ENCODE assay signal across 21 cellular contexts in genomic region chr5:663436-664342, GRCh38. TPM values are rescaled to one million over a fixed set of nuclear protein-coding genes. Genes with fewer than 3 reads are reported as not detected.
DNase-seq lines count a peak whose midpoint lies in the region; ATAC-seq, FAIRE-seq and TF ChIP-seq lines count a peak whose summit lies in the region.
"Had no signal": no experiment of that assay in that cellular context is flagged by ENCODE, and none has a peak within 500 bp of the region (broad histone marks: within the 10 kb centered on the region; RNA-seq: fewer than 3 reads in every experiment).

No MANE protein-coding gene starts in this region.

- no peak overlapping the region for H3K9ac ChIP-seq in HepG2 (ENCODE audit: insufficient read depth, low read depth, low read length)
- H3K9ac ChIP-seq: BLaER1 treated with 17β-estradiol and CSF1 and Interleukin-3, amounts not matched to agents 10 nM and 100 nM had no signal

- in situ Hi-C loops in HepG2 (cut with HindIII; ENCODE audit: extremely low pct_ligation_motif_present, low pct_unique_long_range_greater_than_20kb) = no loop called here

- H3K36me3 Mint-ChIP-seq in activated CD8-positive, alpha-beta memory T cell treated with anti-CD3 and anti-CD28 coated beads, Interleukin-2, amount 10 ng/mL, durations not matched to agents 7 days and 5 days = peaks cover 30% of the 10 kb centered on the region
- peaks cover 9% of the 10 kb centered on the region for H3K36me3 Mint-ChIP-seq in central memory CD8-positive, alpha-beta T cell (ENCODE audit: insufficient read depth)

- FAIRE-seq in HepG2 (lab: Jason Lieb, UNC) = no peak
- FAIRE-seq: GM18507, islet of Langerhans, urothelium cell line had no signal

- CTCF ChIA-PET in activated CD8-positive, alpha-beta memory T cell treated with anti-CD3 and anti-CD28 coated beads, Interleukin-2, amount 10 ng/mL, durations not matched to agents 7 days and 5 days (lab: Charles Lee) = no interaction called here
- CTCF ChIA-PET in HepG2 (lab: Yijun Ruan, JAX; ENCODE audit: low intra/inter-chr PET ratio, low total read pairs) = no interaction called here

- H4K20me1 ChIP-seq in HepG2 (ENCODE audit: insufficient read depth, low read length) = no peaks in the 10 kb centered on the region

- H2AFZ ChIP-seq in HepG2 (ENCODE audit: low read length) = no peak overlapping the region

- TF ChIP-seq RAD21 in HepG2 (CRISPR knock-in tag; IDR thresholded peaks at IDR 0.05) = no peak

- 96% methylated on average over 19 of the region's 38 CpGs for WGBS in HepG2 (ENCODE audit: low lambda C conversion rate)

- no peak for TF ChIP-seq EP300 in HepG2 (IDR thresholded peaks at IDR 0.05; ENCODE audit: low read depth in 2 of 2, low read length in 2 of 2)
- TF ChIP-seq EP300 in HepG2 (CRISPR knock-in tag; IDR thresholded peaks at IDR 0.05; ENCODE audit: borderline replicate concordance) = no peak

- H3K27ac Mint-ChIP-seq in activated CD8-positive, alpha-beta memory T cell treated with anti-CD3 and anti-CD28 coated beads, Interleukin-2, amount 10 ng/mL, durations not matched to agents 7 days and 5 days = no peak overlapping the region
- peak overlapping the region; percentile 58 for H3K27ac Mint-ChIP-seq in central memory CD8-positive, alpha-beta T cell (ENCODE audit: low read depth)
- H3K27ac Mint-ChIP-seq: stimulated activated effector memory CD8-positive, alpha-beta T cell treated with anti-CD3 and anti-CD28 coated beads, Interleukin-12 subunit alpha, Interleukin-12 subunit beta, amount 100 ng/mL, for 72 hours had no signal

- no peak overlapping the region for H3K4me2 ChIP-seq in HepG2 (ENCODE audit: low read depth, low read length)
- H3K4me2 ChIP-seq: BLaER1 treated with 17β-estradiol and CSF1 and Interleukin-3, amounts not matched to agents 10 nM and 100 nM had no signal

- no peaks in the 10 kb centered on the region for H3K79me2 ChIP-seq in HepG2 (ENCODE audit: insufficient read depth, low read length)

- ATAC-seq in activated CD8-positive, alpha-beta memory T cell treated with anti-CD3 and anti-CD28 coated beads, Interleukin-2, amount 10 ng/mL, durations not matched to agents 7 days and 5 days = no peak
- ATAC-seq in central memory CD8-positive, alpha-beta T cell (replicated peaks; ENCODE audit: extremely low read depth, poor library complexity, severe bottlenecking) = no peak
- ATAC-seq in HepG2 = peak; percentile 41
- no peak for ATAC-seq in omental fat pad (ENCODE audit: low FRiP score)
- no peak for ATAC-seq in HG03097 (IDR thresholded peaks at IDR 0.05; ENCODE audit: low FRiP score, unreplicated experiment)
- ATAC-seq: stimulated activated effector memory CD8-positive, alpha-beta T cell treated with anti-CD3 and anti-CD28 coated beads, Interleukin-12 subunit alpha, Interleukin-12 subunit beta, amount 100 ng/mL, for 72 hours had no signal

- H3K4me1 ChIP-seq in HepG2 (ENCODE audit: insufficient read depth, low read length) = no peaks in the 10 kb centered on the region

- intact Hi-C loops in HepG2 (cut with micrococcal nuclease; ENCODE audit: unreplicated experiment) = no loop called here

- no peaks in the 10 kb centered on the region for H3K9me3 ChIP-seq in HepG2 (ENCODE audit: low read length)

- H3K4me1 Mint-ChIP-seq in activated CD8-positive, alpha-beta memory T cell treated with anti-CD3 and anti-CD28 coated beads, Interleukin-2, amount 10 ng/mL, durations not matched to agents 7 days and 5 days = no peaks in the 10 kb centered on the region
- peaks cover 5% of the 10 kb centered on the region for H3K4me1 Mint-ChIP-seq in central memory CD8-positive, alpha-beta T cell
- H3K4me1 Mint-ChIP-seq: stimulated activated effector memory CD8-positive, alpha-beta T cell treated with anti-CD3 and anti-CD28 coated beads, Interleukin-12 subunit alpha, Interleukin-12 subunit beta, amount 100 ng/mL, for 72 hours had no signal

- DNase-seq in activated CD8-positive, alpha-beta memory T cell treated with anti-CD3 and anti-CD28 coated beads, Interleukin-2, amount 50 U/mL, for 4 hours = peak; percentile 13
- DNase-seq in activated CD8-positive, alpha-beta memory T cell treated with anti-CD3 and anti-CD28 coated beads, Interleukin-2, amount 10 ng/mL, durations not matched to agents 7 days and 5 days = no peak
- no peak for DNase-seq in central memory CD8-positive, alpha-beta T cell (ENCODE audit: low spot score in 2 of 2)
- DNase-seq in HepG2 (ENCODE audit: low spot score) (no peak), substantia nigra (lab: John Stamatoyannopoulos, UW) (peak in 1 of 49 donors; percentile 72), omental fat pad (ENCODE audit: low spot score) (no peak), NCI-H526 treated with DMSO at 0.1 percent for 48 hours (lab: John Stamatoyannopoulos, UW) (no peak)
- DNase-seq: activated gamma-delta T cell treated with Interleukin-2 at 50 U/mL for 16 hours, dermis blood vessel endothelial cell, DMS53, KBM-7, NCI-H1417, NCI-H446 treated with DMSO at 0.1 percent for 48 hours, occipital lobe, T1000 had no signal

- POLR2A ChIA-PET in HepG2 (lab: Yijun Ruan, JAX) = no interaction called here

- H3K4me3 ChIP-seq in HepG2 (replicated peaks in 1 of 3; ENCODE audit: insufficient read depth in 1 of 3, low read depth in 2 of 3, low read length in 3 of 3) = no peak overlapping the region
- H3K4me3 ChIP-seq: BLaER1 treated with 17β-estradiol and CSF1 and Interleukin-3, amounts not matched to agents 10 nM and 100 nM had no signal

- no peaks in the 10 kb centered on the region; a peak in 1 of 5 replicates for H3K27me3 ChIP-seq in HepG2 (ENCODE audit: control insufficient read depth in 1 of 2, insufficient read depth in 2 of 2, low read length in 2 of 2)
- H3K27me3 ChIP-seq: BLaER1 treated with 17β-estradiol and CSF1 and Interleukin-3, amounts not matched to agents 10 nM and 100 nM had no signal

- no peaks in the 10 kb centered on the region for H3K9me3 Mint-ChIP-seq in activated CD8-positive, alpha-beta memory T cell treated with anti-CD3 and anti-CD28 coated beads, Interleukin-2, amount 10 ng/mL, durations not matched to agents 7 days and 5 days (ENCODE audit: low read depth)
- H3K9me3 Mint-ChIP-seq in central memory CD8-positive, alpha-beta T cell = no peaks in the 10 kb centered on the region
- H3K9me3 Mint-ChIP-seq: stimulated activated effector memory CD8-positive, alpha-beta T cell treated with anti-CD3 and anti-CD28 coated beads, Interleukin-12 subunit alpha, Interleukin-12 subunit beta, amount 100 ng/mL, for 72 hours had no signal

- H3K36me3 ChIP-seq in HepG2 (replicated peaks in 1 of 2; ENCODE audit: control insufficient read depth in 1 of 2, insufficient read depth in 2 of 2, low read length in 2 of 2) = peaks cover 10 to 53% of the 10 kb centered on the region in 2 experiments

- no TSS peak for BruUV-seq in HepG2 (replicated peaks; lab: Mats Ljungman, UMichigan)

- no peak for TF ChIP-seq POLR2A in HepG2 (IDR thresholded peaks at IDR 0.05; ENCODE audit: insufficient read depth in 1 of 2, low read depth in 2 of 2, low read length in 2 of 2)

- H3K4me3 Mint-ChIP-seq in activated CD8-positive, alpha-beta memory T cell treated with anti-CD3 and anti-CD28 coated beads, Interleukin-2, amount 10 ng/mL, durations not matched to agents 7 days and 5 days = no peak overlapping the region
- no peak overlapping the region for H3K4me3 Mint-ChIP-seq in central memory CD8-positive, alpha-beta T cell
- H3K4me3 Mint-ChIP-seq: stimulated activated effector memory CD8-positive, alpha-beta T cell treated with anti-CD3 and anti-CD28 coated beads, Interleukin-12 subunit alpha, Interleukin-12 subunit beta, amount 100 ng/mL, for 72 hours had no signal

- no peak overlapping the region for H3K27ac ChIP-seq in HepG2 (ENCODE audit: extremely low read length, insufficient read depth, low read length)
- H3K27ac ChIP-seq in substantia nigra (ENCODE audit: low read depth, low read length, poor library complexity, severe bottlenecking) = peak overlapping the region; percentile 100
- H3K27ac ChIP-seq: BLaER1 treated with 17β-estradiol and CSF1 and Interleukin-3, amounts not matched to agents 10 nM and 100 nM had no signal

- TF ChIP-seq CTCF in HepG2 (CRISPR knock-in tag; IDR thresholded peaks at IDR 0.05) (no peak), omental fat pad (IDR thresholded peaks at IDR 0.05) (no peak)

- H3K27me3 Mint-ChIP-seq in activated CD8-positive, alpha-beta memory T cell treated with anti-CD3 and anti-CD28 coated beads, Interleukin-2, amount 10 ng/mL, durations not matched to agents 7 days and 5 days = no peaks in the 10 kb centered on the region
- H3K27me3 Mint-ChIP-seq in central memory CD8-positive, alpha-beta T cell = no peaks in the 10 kb centered on the region

RNA-seq across cellular contexts. Expression of gene TPPP, which starts 29.5 kb away (rescaled TPM):
- under 1 TPM; 0.16 to 0.20 TPM for total RNA-seq in activated CD8-positive, alpha-beta memory T cell treated with anti-CD3 and anti-CD28 coated beads, Interleukin-2, amount 10 ng/mL, durations not matched to agents 7 days and 5 days
- total RNA-seq in HepG2 (2016; rRNA removed; fragmentation: Illumina TruSeq; extraction: Trizol) = 0.04 TPM in 1 of 2 replicates, not detected in the other
- total RNA-seq in HepG2 (2016; cell fraction: cytosol; rRNA removed; fragmentation: Illumina TruSeq; extraction: Trizol; ENCODE audit: low read depth) = not detected in 2 replicates
- total RNA-seq in HepG2 (2016; cell fraction: insoluble cytoplasmic fraction; rRNA removed; fragmentation: Illumina TruSeq; extraction: Trizol) = 0.04 TPM in 1 of 2 replicates, not detected in the other
- total RNA-seq in HepG2 (2016; cell fraction: membrane; rRNA removed; fragmentation: Illumina TruSeq; extraction: Trizol) = 0.03 TPM in 1 of 2 replicates, not detected in the other
- not detected in 2 replicates for total RNA-seq in HepG2 (2016; cell fraction: nucleus; rRNA removed; fragmentation: Illumina TruSeq; extraction: Trizol)
- polyA plus RNA-seq in HepG2 (2011; rRNA removed) = 0.05 and 0.07 TPM in 2 replicates
- 0.04 and 0.07 TPM in 2 replicates for polyA plus RNA-seq in HepG2 (2011; cell fraction: cytosol; rRNA removed)
- polyA plus RNA-seq in HepG2 (2011; cell fraction: nucleus; rRNA removed) = 0.07 and 0.16 TPM in 2 replicates
- 0.17 and 0.20 TPM in 2 replicates for polyA plus RNA-seq in HepG2 (2012)
- polyA plus RNA-seq in HepG2 (2016; cell fraction: cytosol; fragmentation: Illumina TruSeq; extraction: Trizol; ENCODE audit: low read depth) = not detected in 2 replicates
- 0.05 TPM in 1 of 2 replicates, not detected in the other for polyA plus RNA-seq in HepG2 (2016; cell fraction: insoluble cytoplasmic fraction; fragmentation: Illumina TruSeq; extraction: Trizol; ENCODE audit: low read depth)
- not detected in 2 replicates for polyA plus RNA-seq in HepG2 (2016; cell fraction: membrane; fragmentation: Illumina TruSeq; extraction: Trizol; ENCODE audit: low read depth)
- not detected in 2 replicates for polyA plus RNA-seq in HepG2 (2016; cell fraction: nucleus; fragmentation: Illumina TruSeq; extraction: Trizol; ENCODE audit: insufficient read depth, low read depth)
- polyA minus RNA-seq in HepG2 (2011; rRNA and poly(A)+ RNA removed; ENCODE audit: low replicate concordance) = 0.24 and 0.28 TPM in 2 replicates
- polyA minus RNA-seq in HepG2 (2011; cell fraction: cytosol; rRNA and poly(A)+ RNA removed) = 0.10 and 0.18 TPM in 2 replicates
- 0.12 TPM in 1 of 2 replicates, not detected in the other for polyA minus RNA-seq in HepG2 (2011; cell fraction: nucleus; rRNA and poly(A)+ RNA removed)
- total RNA-seq in omental fat pad = 1 to 10 TPM; 3.9 to 7.8 (median 5.5) TPM

RNA-seq across cellular contexts. Expression of gene CEP72, which starts 51.5 kb away (rescaled TPM):
- total RNA-seq in activated CD8-positive, alpha-beta memory T cell treated with anti-CD3 and anti-CD28 coated beads, Interleukin-2, amount 10 ng/mL, durations not matched to agents 7 days and 5 days = 10 to 100 TPM; 32.2 to 40.5 TPM
- total RNA-seq in HepG2 (2016; rRNA removed; fragmentation: Illumina TruSeq; extraction: Trizol) (8.1 and 9.4 TPM in 2 replicates), omental fat pad (1 to 10 TPM; 1.1 to 2.0 (median 1.7) TPM)
- total RNA-seq in HepG2 (2016; cell fraction: cytosol; rRNA removed; fragmentation: Illumina TruSeq; extraction: Trizol; ENCODE audit: low read depth) = 11.3 and 14.4 TPM in 2 replicates
- total RNA-seq in HepG2 (2016; cell fraction: insoluble cytoplasmic fraction; rRNA removed; fragmentation: Illumina TruSeq; extraction: Trizol) = 6.5 and 9.1 TPM in 2 replicates
- total RNA-seq in HepG2 (2016; cell fraction: membrane; rRNA removed; fragmentation: Illumina TruSeq; extraction: Trizol) = 6.6 and 7.9 TPM in 2 replicates
- 11.4 and 12.2 TPM in 2 replicates for total RNA-seq in HepG2 (2016; cell fraction: nucleus; rRNA removed; fragmentation: Illumina TruSeq; extraction: Trizol)
- polyA plus RNA-seq in HepG2 (2011; rRNA removed) = 3.4 and 4.4 TPM in 2 replicates
- 1.9 and 3.9 TPM in 2 replicates for polyA plus RNA-seq in HepG2 (2011; cell fraction: cytosol; rRNA removed)
- 8.5 and 11.6 TPM in 2 replicates for polyA plus RNA-seq in HepG2 (2011; cell fraction: nucleus; rRNA removed)
- polyA plus RNA-seq in HepG2 (2012) = 1.8 and 3.2 TPM in 2 replicates
- polyA plus RNA-seq in HepG2 (2016; cell fraction: cytosol; fragmentation: Illumina TruSeq; extraction: Trizol; ENCODE audit: low read depth) = 0.64 and 0.84 TPM in 2 replicates
- 6.3 and 7.6 TPM in 2 replicates for polyA plus RNA-seq in HepG2 (2016; cell fraction: insoluble cytoplasmic fraction; fragmentation: Illumina TruSeq; extraction: Trizol; ENCODE audit: low read depth)
- polyA plus RNA-seq in HepG2 (2016; cell fraction: membrane; fragmentation: Illumina TruSeq; extraction: Trizol; ENCODE audit: low read depth) = 1.9 and 2.0 TPM in 2 replicates
- 17.4 and 20.5 TPM in 2 replicates for polyA plus RNA-seq in HepG2 (2016; cell fraction: nucleus; fragmentation: Illumina TruSeq; extraction: Trizol; ENCODE audit: insufficient read depth, low read depth)
- 15.4 and 136 TPM in 2 replicates for polyA minus RNA-seq in HepG2 (2011; rRNA and poly(A)+ RNA removed; ENCODE audit: low replicate concordance)
- polyA minus RNA-seq in HepG2 (2011; cell fraction: cytosol; rRNA and poly(A)+ RNA removed) = 3.4 and 4.0 TPM in 2 replicates
- polyA minus RNA-seq in HepG2 (2011; cell fraction: nucleus; rRNA and poly(A)+ RNA removed) = 13.1 and 17.0 TPM in 2 replicates
